15 cellular contexts compared by ENCODE assay signal in the genomic region with DNA sequence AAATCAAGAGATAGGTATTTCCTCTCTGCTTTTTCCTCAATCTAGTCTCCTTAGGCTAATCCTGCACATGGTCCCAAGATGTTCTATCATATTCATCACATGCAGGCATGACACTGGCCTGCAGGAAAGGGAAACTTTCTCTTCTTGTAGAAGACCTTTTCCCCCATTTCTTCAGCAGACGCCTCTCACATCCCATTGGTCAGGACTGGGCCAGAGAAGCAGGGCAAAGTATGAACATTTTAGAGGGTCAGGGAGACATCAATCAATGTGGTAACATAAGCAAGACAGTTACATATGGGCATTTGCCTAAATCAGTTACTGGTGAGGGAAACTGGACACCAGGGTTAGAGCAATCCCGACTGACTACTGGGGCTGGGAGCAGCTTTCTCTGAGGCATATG.
"Had no signal": no experiment of that assay in that cellular context is flagged by ENCODE, and none has a peak within 500 bp of the region (broad histone marks: within the 10 kb centered on the region; RNA-seq: fewer than 3 reads in every experiment).

No MANE protein-coding gene starts in this region.

- H3K9me3 ChIP-seq: left lung, pancreas, testis had no signal

- H3K27me3 ChIP-seq: foreskin keratinocyte, left lung, pancreas, testis had no signal

- H3K36me3 ChIP-seq: left lung, pancreas had no signal

- DNase-seq: activated B cell treated with CpG ODN at 0.5 μM for 24 hours; activated CD4-positive, alpha-beta T cell treated with anti-CD3 and anti-CD28 coated beads, Interleukin-2, amount 50 U/mL, for 4 hours; activated effector memory CD4-positive, alpha-beta T cell treated with anti-CD3 and anti-CD28 coated beads, Interleukin-2, amount 50 U/mL, for 16 hours; activated T-cell treated with anti-CD3 and anti-CD28 coated beads, Interleukin-2, amount 50 U/mL, for 24 hours; amygdala; head of caudate nucleus; left lung; mesendoderm; pancreas; stimulated activated CD4-positive, alpha-beta T cell treated with anti-CD3 and anti-CD28 coated beads, Interleukin-4, amount 100 ng/mL, for 1 hour; stimulated activated CD8-positive, alpha-beta memory T cell treated with anti-CD3 and anti-CD28 coated beads, Interleukin-4, amount 100 ng/mL, for 48 hours; stimulated activated naive CD8-positive, alpha-beta T cell treated with anti-CD3 and anti-CD28 coated beads, Interleukin-15, Interleukin-2, amounts not matched to agents 100 U/mL and 50 U/mL, for 24 hours; T-helper 1 cell; testis had no signal

- H3K27ac ChIP-seq: foreskin keratinocyte, pancreas, testis had no signal

- H3K4me3 ChIP-seq: left lung, pancreas, testis had no signal

- H3K4me1 ChIP-seq: testis had no signal
